ENCODE assay signal across 8 cellular contexts in genomic region chr4:1872918-1873269, GRCh38. TPM values are rescaled to one million over a fixed set of nuclear protein-coding genes. Genes with fewer than 3 reads are reported as not detected.
DNase-seq lines count a peak whose midpoint lies in the region; ATAC-seq and TF ChIP-seq lines count a peak whose summit lies in the region.

No MANE protein-coding gene starts in this region.

- no peaks in the 10 kb centered on the region for H3K9me3 Mint-ChIP-seq in Calu3 (ENCODE audit: low read depth, unreplicated experiment)
- H3K9me3 Mint-ChIP-seq in activated naive CD8-positive, alpha-beta T cell treated with anti-CD3 and anti-CD28 coated beads for 36 hours = no peaks in the 10 kb centered on the region

- peaks cover 26% of the 10 kb centered on the region for H3K4me1 Mint-ChIP-seq in Calu3 (ENCODE audit: low read depth, unreplicated experiment)
- peaks cover 41% of the 10 kb centered on the region for H3K4me1 Mint-ChIP-seq in activated naive CD8-positive, alpha-beta T cell treated with anti-CD3 and anti-CD28 coated beads for 36 hours

- H3K9ac ChIP-seq in HUES6 (ENCODE audit: low read length) (no peak overlapping the region), mucosa of stomach (ENCODE audit: low read length) (peak overlapping the region; percentile 17)

- intact Hi-C loops in Calu3 (cut with micrococcal nuclease; ENCODE audit: unreplicated experiment) (no loop called here), uterus (cut with DNase I; ENCODE audit: low total_unique reads) (no loop called here)

- H3K4me3 ChIP-seq in HUES6 (ENCODE audit: low read depth, low read length) (peak overlapping the region; percentile 81), mucosa of stomach (ENCODE audit: low read length) (no peak overlapping the region), uterus (no peak overlapping the region)

- CTCF ChIA-PET in Calu3 (lab: Charles Lee) = interaction anchor here (1.0 kb wide), 1 partner anchor 10 kb away, joined by 7 read pairs; no protein-coding TSS in a partner anchor

- DNase-seq in Calu3 (no peak), NCI-H446 (lab: John Stamatoyannopoulos, UW) (no peak), uterus (no peak), NCI-H1048 (lab: John Stamatoyannopoulos, UW) (no peak)
- peak; percentile 34 for DNase-seq in activated naive CD8-positive, alpha-beta T cell treated with anti-CD3 and anti-CD28 coated beads for 36 hours

- no peak for ATAC-seq in GM21360 (IDR thresholded peaks at IDR 0.05; ENCODE audit: unreplicated experiment)

- BruUV-seq in Calu3 (replicated peaks; lab: Mats Ljungman, UMichigan) = TSS peak; percentile 57

- TF ChIP-seq CTCF in Calu3 (IDR thresholded peaks at IDR 0.05; ENCODE audit: unreplicated experiment) (no peak), uterus (IDR thresholded peaks at IDR 0.05) (no peak)

- H3K9me3 ChIP-seq in HUES6 (ENCODE audit: control insufficient read depth, insufficient read depth, low read depth, low read length) (no peaks in the 10 kb centered on the region), mucosa of stomach (ENCODE audit: control insufficient read depth, low read length) (no peaks in the 10 kb centered on the region), uterus (no peaks in the 10 kb centered on the region)

- H3K27ac ChIP-seq in HUES6 (ENCODE audit: low read depth, low read length) (no peak overlapping the region), uterus (no peak overlapping the region)

- H3K36me3 ChIP-seq in HUES6 (ENCODE audit: control insufficient read depth, insufficient read depth, low read length) (peaks cover 3% of the 10 kb centered on the region; the same call in 1 of the 2 replicates), mucosa of stomach (ENCODE audit: control insufficient read depth, insufficient read depth, low read length) (no peaks in the 10 kb centered on the region), uterus (no peaks in the 10 kb centered on the region)

- peaks cover 28% of the 10 kb centered on the region for H3K4me1 ChIP-seq in HUES6 (ENCODE audit: control insufficient read depth, insufficient read depth, low read length)
- peaks cover 49% of the 10 kb centered on the region for H3K4me1 ChIP-seq in mucosa of stomach (ENCODE audit: control insufficient read depth, insufficient read depth, low read length)
- no peaks in the 10 kb centered on the region for H3K4me1 ChIP-seq in uterus

- no peak overlapping the region for H3K27ac Mint-ChIP-seq in Calu3 (ENCODE audit: unreplicated experiment)
- H3K27ac Mint-ChIP-seq in activated naive CD8-positive, alpha-beta T cell treated with anti-CD3 and anti-CD28 coated beads for 36 hours = peak overlapping the region; percentile 94

- no peaks in the 10 kb centered on the region for H3K27me3 Mint-ChIP-seq in Calu3 (ENCODE audit: unreplicated experiment)
- H3K27me3 Mint-ChIP-seq in activated naive CD8-positive, alpha-beta T cell treated with anti-CD3 and anti-CD28 coated beads for 36 hours = peaks cover 3% of the 10 kb centered on the region

- H3K36me3 Mint-ChIP-seq in Calu3 (ENCODE audit: insufficient read depth, unreplicated experiment) = peaks cover 16% of the 10 kb centered on the region
- H3K36me3 Mint-ChIP-seq in activated naive CD8-positive, alpha-beta T cell treated with anti-CD3 and anti-CD28 coated beads for 36 hours = peaks cover 28% of the 10 kb centered on the region

- peak overlapping the region; percentile 93 for H3K4me3 Mint-ChIP-seq in Calu3 (ENCODE audit: low read depth, unreplicated experiment)
- H3K4me3 Mint-ChIP-seq in activated naive CD8-positive, alpha-beta T cell treated with anti-CD3 and anti-CD28 coated beads for 36 hours = peak overlapping the region; percentile 93

- H3K27me3 ChIP-seq in HUES6 (ENCODE audit: control insufficient read depth, insufficient read depth, low read length) (peaks cover 14% of the 10 kb centered on the region), mucosa of stomach (ENCODE audit: control insufficient read depth, insufficient read depth, low read length) (no peaks in the 10 kb centered on the region), uterus (peaks cover 0 to 2% of the 10 kb centered on the region in 2 donors)

- no peak for TF ChIP-seq POLR2A in uterus (IDR thresholded peaks at IDR 0.05)

RNA-seq across cellular contexts. Expression of gene NSD2, which starts 1.7 kb away (rescaled TPM):
- total RNA-seq in Calu3 (2022) = 96.0 and 104 TPM in 2 replicates
- 100 to 1,000 TPM; 181 to 184 TPM for total RNA-seq in activated naive CD8-positive, alpha-beta T cell treated with anti-CD3 and anti-CD28 coated beads for 36 hours
- 10 to 100 TPM; 10.3 to 75.3 (median 49.0) TPM for total RNA-seq in uterus

RNA-seq across cellular contexts. Expression of gene LETM1, which starts 16.9 kb away (rescaled TPM):
- 47.2 and 56.7 TPM in 2 replicates for total RNA-seq in Calu3 (2022)
- 10 to 100 TPM; 76.6 to 77.3 TPM for total RNA-seq in activated naive CD8-positive, alpha-beta T cell treated with anti-CD3 and anti-CD28 coated beads for 36 hours
- 10 to 100 TPM; 12.4 to 44.3 (median 31.3) TPM for total RNA-seq in uterus
